1 cellular context compared by ENCODE assay signal in genomic region chr6:30615958-30616810, GRCh38.
TF ChIP-seq lines count a peak whose summit lies in the region.

No MANE protein-coding gene starts in this region.

TF ChIP-seq in K562, 482 proteins besides CTCF, POLR2A, EP300 and RAD21 (continued from another document):
- TF ChIP-seq MITF (IDR thresholded peaks at IDR 0.05) (no peak), ZFP36 (IDR thresholded peaks at IDR 0.05; ENCODE audit: low read depth, low read length, partially characterized antibody) (no peak), CC2D1A (IDR thresholded peaks at IDR 0.05) (no peak), RFX5 (IDR thresholded peaks at IDR 0.05; ENCODE audit: low read depth, low read length) (no peak), KDM1A (IDR thresholded peaks at IDR 0.05) (0 out of 4 replicates have a peak, but pooled peaks of 1 of the 2 experiments have one; percentile 4), RNF219 (CRISPR knock-in tag; IDR thresholded peaks at IDR 0.05) (no peak), RBM14 (IDR thresholded peaks at IDR 0.05; ENCODE audit: borderline replicate concordance, insufficient read depth, low read depth, low read length) (no peak), GTF2F1 (IDR thresholded peaks at IDR 0.05; ENCODE audit: low read depth, low read length) (no peak), U2AF1 (optimal IDR thresholded peaks at IDR 0.05; ENCODE audit: low read depth, low read length) (no peak), DPF2 (IDR thresholded peaks at IDR 0.05) (no peak)
- TF ChIP-seq, protein P1, sequence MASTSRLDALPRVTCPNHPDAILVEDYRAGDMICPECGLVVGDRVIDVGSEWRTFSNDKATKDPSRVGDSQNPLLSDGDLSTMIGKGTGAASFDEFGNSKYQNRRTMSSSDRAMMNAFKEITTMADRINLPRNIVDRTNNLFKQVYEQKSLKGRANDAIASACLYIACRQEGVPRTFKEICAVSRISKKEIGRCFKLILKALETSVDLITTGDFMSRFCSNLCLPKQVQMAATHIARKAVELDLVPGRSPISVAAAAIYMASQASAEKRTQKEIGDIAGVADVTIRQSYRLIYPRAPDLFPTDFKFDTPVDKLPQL (IDR thresholded peaks at IDR 0.05; ENCODE audit: extremely low read depth, insufficient read length): no peak
- TF ChIP-seq, protein P2, sequence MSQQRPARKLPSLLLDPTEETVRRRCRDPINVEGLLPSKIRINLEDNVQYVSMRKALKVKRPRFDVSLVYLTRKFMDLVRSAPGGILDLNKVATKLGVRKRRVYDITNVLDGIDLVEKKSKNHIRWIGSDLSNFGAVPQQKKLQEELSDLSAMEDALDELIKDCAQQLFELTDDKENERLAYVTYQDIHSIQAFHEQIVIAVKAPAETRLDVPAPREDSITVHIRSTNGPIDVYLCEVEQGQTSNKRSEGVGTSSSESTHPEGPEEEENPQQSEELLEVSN (IDR thresholded peaks at IDR 0.05; ENCODE audit: borderline replicate concordance in 1 of 2, extremely low read depth in 1 of 2, insufficient read depth in 1 of 2, insufficient read length in 1 of 2, low read depth in 1 of 2, low read length in 1 of 2, poor library complexity in 1 of 2, severe bottlenecking in 1 of 2): no peak
